In genomic region chr6:145332001-145332400, GRCh38 we compare ENCODE assay signal across 17 cellular contexts.
"Had no signal": no experiment of that assay in that cellular context is flagged by ENCODE, and none has a peak within 500 bp of the region (broad histone marks: within the 10 kb centered on the region; RNA-seq: fewer than 3 reads in every experiment).

No MANE protein-coding gene starts in this region.

- H3K9me3 ChIP-seq: gastroesophageal sphincter, prostate gland, testis had no signal

- ATAC-seq: gastroesophageal sphincter; natural killer cell; stimulated activated naive CD8-positive, alpha-beta T cell treated with anti-CD3 and anti-CD28 coated beads, Interleukin-15, amount 100 ng/mL, for 72 hours; T-cell had no signal

- H3K4me3 ChIP-seq: coronary artery, gastroesophageal sphincter, lung, prostate gland, testis had no signal

- H3K4me1 ChIP-seq: prostate gland, testis had no signal

- DNase-seq: activated CD4-positive, alpha-beta memory T cell treated with anti-CD3 and anti-CD28 coated beads, Interleukin-2, amount 10 ng/mL, durations not matched to agents 7 days and 5 days; activated gamma-delta T cell; activated T-cell treated with anti-CD3 and anti-CD28 coated beads, Interleukin-2, amount 50 U/mL, for 48 hours; central memory CD4-positive, alpha-beta T cell; effector CD8-positive, alpha-beta T cell; hippocampal formation; natural killer cell; nucleus accumbens; stimulated activated CD4-positive, alpha-beta T cell treated with anti-CD3 and anti-CD28 coated beads, Interleukin-4, amount 100 ng/mL, for 1 hour; stimulated activated naive CD8-positive, alpha-beta T cell treated with anti-CD3 and anti-CD28 coated beads, Interleukin-15, amount 100 ng/mL, for 72 hours; T-cell; T1000; testis had no signal

- H3K27me3 ChIP-seq: gastroesophageal sphincter, testis had no signal

- H3K27ac ChIP-seq: coronary artery, gastroesophageal sphincter, prostate gland, testis had no signal

- H3K36me3 ChIP-seq: gastroesophageal sphincter, prostate gland had no signal
